16 cellular contexts compared by ENCODE assay signal in the genomic region with DNA sequence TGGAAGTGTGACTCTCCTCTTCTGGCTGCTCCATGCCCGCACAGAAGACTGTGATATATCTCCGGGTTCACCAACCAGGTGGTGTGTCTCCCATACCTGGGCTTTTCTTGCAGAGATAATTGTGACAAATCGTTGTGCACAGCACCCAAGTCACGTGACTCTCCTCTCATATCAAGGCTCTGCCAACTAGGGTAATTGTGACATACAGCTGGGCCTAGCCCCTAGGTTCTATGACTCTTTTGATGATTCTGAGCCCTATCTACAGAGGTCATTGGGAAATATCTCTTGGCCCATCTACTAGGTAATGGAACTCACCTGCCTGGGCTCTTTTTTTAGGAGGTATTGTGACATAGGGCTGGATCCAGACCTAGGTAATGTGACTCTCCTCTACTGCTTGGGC.
A peak's percentile ranks its signal among the peaks of the same experiment; 100 is the strongest.
DNase-seq lines count a peak whose midpoint lies in the region; ATAC-seq, FAIRE-seq and TF ChIP-seq lines count a peak whose summit lies in the region.
"Had no signal": no experiment of that assay in that cellular context is flagged by ENCODE, and none has a peak within 500 bp of the region (broad histone marks: within the 10 kb centered on the region; RNA-seq: fewer than 3 reads in every experiment).

No MANE protein-coding gene starts in this region.

- no peaks in the 10 kb centered on the region for H3K4me1 ChIP-seq in A549
- peaks cover 52% of the 10 kb centered on the region for H3K4me1 ChIP-seq in body of pancreas
- H3K4me1 ChIP-seq in psoas muscle = no peaks in the 10 kb centered on the region
- H3K4me1 ChIP-seq in Caco-2 = no peaks in the 10 kb centered on the region
- H3K4me1 ChIP-seq: BE2C had no signal

- TF ChIP-seq RAD21 in A549 (conservative IDR thresholded peaks at IDR 0.05 in 1 of 2, IDR thresholded peaks at IDR 0.05 in 1 of 2) = no peak

- no peak overlapping the region for H3K27ac ChIP-seq in A549
- peak overlapping the region in 3 of 4 donors; percentile 21 to 74 (median 52) for H3K27ac ChIP-seq in body of pancreas
- H3K27ac ChIP-seq in psoas muscle = peak overlapping the region; percentile 65
- H3K27ac ChIP-seq: GM23248 had no signal

- H3K4me3 Mint-ChIP-seq in CD14-positive monocyte (no peak overlapping the region), Caco-2 (ENCODE audit: unreplicated experiment) (no peak overlapping the region)
- H3K4me3 Mint-ChIP-seq in stimulated activated effector memory CD8-positive, alpha-beta T cell treated with anti-CD3 and anti-CD28 coated beads, Interleukin-12 subunit alpha, Interleukin-12 subunit beta, amount 100 ng/mL, for 72 hours = no peak overlapping the region
- H3K4me3 Mint-ChIP-seq: CD8-positive, alpha-beta memory T cell had no signal

- TF ChIP-seq CTCF in A549 (IDR thresholded peaks at IDR 0.05) (no peak), CD14-positive monocyte (IDR thresholded peaks at IDR 0.05) (no peak), body of pancreas (IDR thresholded peaks at IDR 0.05) (no peak), psoas muscle (IDR thresholded peaks at IDR 0.05) (no peak), Caco-2 (IDR thresholded peaks at IDR 0.05; ENCODE audit: insufficient read depth in 1 of 2, low read depth in 1 of 2, low read length in 1 of 2, severe bottlenecking in 1 of 2, unreplicated experiment in 1 of 2) (no peak)

- DNase-seq in A549 (ENCODE audit: low read depth in 1 of 2, low spot score in 1 of 2) (no peak), CD14-positive monocyte (ENCODE audit: low spot score) (no peak), body of pancreas (peak in 3 of 4 donors; percentile 38 to 62 (median 41)), psoas muscle (no peak), SIG-M5 (lab: John Stamatoyannopoulos, UW) (no peak), Caco-2 (no peak)
- no peak for DNase-seq in stimulated activated effector memory CD8-positive, alpha-beta T cell treated with anti-CD3 and anti-CD28 coated beads, Interleukin-12 subunit alpha, Interleukin-12 subunit beta, amount 100 ng/mL, for 72 hours (ENCODE audit: low spot score in 2 of 2)
- DNase-seq: BE2C; CD8-positive, alpha-beta memory T cell; DMS53; GM23248 had no signal

- ATAC-seq in A549 (no peak), body of pancreas (peak; percentile 73), psoas muscle (peak in 2 of 4 donors; percentile 40 to 43)
- no peak for ATAC-seq in stimulated activated effector memory CD8-positive, alpha-beta T cell treated with anti-CD3 and anti-CD28 coated beads, Interleukin-12 subunit alpha, Interleukin-12 subunit beta, amount 100 ng/mL, for 72 hours
- ATAC-seq: GM12878, HCT116 had no signal

- peaks cover 43% of the 10 kb centered on the region for H3K4me1 Mint-ChIP-seq in CD14-positive monocyte
- H3K4me1 Mint-ChIP-seq in Caco-2 (ENCODE audit: low read depth, unreplicated experiment) = no peaks in the 10 kb centered on the region
- H3K4me1 Mint-ChIP-seq in stimulated activated effector memory CD8-positive, alpha-beta T cell treated with anti-CD3 and anti-CD28 coated beads, Interleukin-12 subunit alpha, Interleukin-12 subunit beta, amount 100 ng/mL, for 72 hours = no peaks in the 10 kb centered on the region
- H3K4me1 Mint-ChIP-seq: CD8-positive, alpha-beta memory T cell had no signal

- no peak overlapping the region for H3K4me3 ChIP-seq in A549
- no peak overlapping the region for H3K4me3 ChIP-seq in body of pancreas
- H3K4me3 ChIP-seq in psoas muscle = no peak overlapping the region
- H3K4me3 ChIP-seq in Caco-2 (ENCODE audit: low read depth, low read length) = no peak overlapping the region
- H3K4me3 ChIP-seq: GM12878, GM23248 had no signal

- no peak for TF ChIP-seq EP300 in A549 (IDR thresholded peaks at IDR 0.05)

- POLR2A ChIA-PET in A549 (lab: Yijun Ruan, JAX) = no interaction called here
- POLR2A ChIA-PET in Caco-2 (lab: Charles Lee) = no interaction called here

- peaks cover 0 to 4% of the 10 kb centered on the region in 2 donors for H3K36me3 Mint-ChIP-seq in CD14-positive monocyte
- H3K36me3 Mint-ChIP-seq in Caco-2 (ENCODE audit: insufficient read depth, unreplicated experiment) = no peaks in the 10 kb centered on the region
- no peaks in the 10 kb centered on the region for H3K36me3 Mint-ChIP-seq in stimulated activated effector memory CD8-positive, alpha-beta T cell treated with anti-CD3 and anti-CD28 coated beads, Interleukin-12 subunit alpha, Interleukin-12 subunit beta, amount 100 ng/mL, for 72 hours

- TF ChIP-seq POLR2A in A549 (IDR thresholded peaks at IDR 0.05; ENCODE audit: low read length) (no peak), body of pancreas (IDR thresholded peaks at IDR 0.05) (no peak)

- H3K4me2 ChIP-seq in A549 = no peak overlapping the region

- no peaks in the 10 kb centered on the region for H3K36me3 ChIP-seq in body of pancreas (replicated peaks in 1 of 2; ENCODE audit: insufficient read depth in 1 of 2, low read depth in 2 of 2)
- H3K36me3 ChIP-seq in psoas muscle (ENCODE audit: insufficient read depth in 1 of 2, low read depth in 1 of 2) = no peaks in the 10 kb centered on the region
- H3K36me3 ChIP-seq in Caco-2 (ENCODE audit: control insufficient read depth, insufficient read depth, low read length) = no peaks in the 10 kb centered on the region
- H3K36me3 ChIP-seq: BE2C had no signal

- H3K9me3 ChIP-seq in A549 (no peaks in the 10 kb centered on the region), body of pancreas (no peaks in the 10 kb centered on the region), psoas muscle (no peaks in the 10 kb centered on the region), Caco-2 (no peaks in the 10 kb centered on the region)

- H3K27me3 Mint-ChIP-seq in CD14-positive monocyte (ENCODE audit: low read depth in 3 of 3) (peaks cover 0 to 2% (median 1%) of the 10 kb centered on the region in 3 donors), Caco-2 (ENCODE audit: insufficient read depth, unreplicated experiment) (no peaks in the 10 kb centered on the region)
- H3K27me3 Mint-ChIP-seq: CD8-positive, alpha-beta memory T cell had no signal

- CTCF ChIA-PET in A549 (lab: Yijun Ruan, JAX) = no interaction called here
- CTCF ChIA-PET in Caco-2 (lab: Charles Lee) = no interaction called here

- H3K27me3 ChIP-seq in body of pancreas (no peaks in the 10 kb centered on the region), psoas muscle (ENCODE audit: insufficient read depth in 3 of 3, low read length in 2 of 3) (no peaks in the 10 kb centered on the region), Caco-2 (replicated peaks; ENCODE audit: control insufficient read depth, insufficient read depth, low read length) (no peaks in the 10 kb centered on the region)
- H3K27me3 ChIP-seq: BE2C had no signal

- intact Hi-C loops in CD14-positive monocyte (cut with micrococcal nuclease) (loop anchor here in 1 of 2 donors (2.0 to 5.0 kb wide), 2 partner anchors 90 to 278 kb away; a partner anchor contains a TSS), body of pancreas (cut with DNase I) (no loop called here), psoas muscle (cut with DNase I) (no loop called here), Caco-2 (cut with micrococcal nuclease; ENCODE audit: unreplicated experiment) (no loop called here)

- no peak for FAIRE-seq in A549 (lab: Jason Lieb, UNC)
- FAIRE-seq: A204.1, GM12878, GM18507, H54 had no signal

- H3K27ac Mint-ChIP-seq in CD14-positive monocyte (peak overlapping the region in 6 of 7 donors; percentile 95 to 99 (median 96)), Caco-2 (ENCODE audit: unreplicated experiment) (no peak overlapping the region)
- no peak overlapping the region for H3K27ac Mint-ChIP-seq in stimulated activated effector memory CD8-positive, alpha-beta T cell treated with anti-CD3 and anti-CD28 coated beads, Interleukin-12 subunit alpha, Interleukin-12 subunit beta, amount 100 ng/mL, for 72 hours
- H3K27ac Mint-ChIP-seq: CD8-positive, alpha-beta memory T cell had no signal

- 0% methylated on average over 1 of the region's 4 CpGs for WGBS in A549 (ENCODE audit: missing lambda C conversion rate)
- 36 to 43% methylated on average over 4 of the region's 4 CpGs for WGBS in body of pancreas, 2 donors
- WGBS in psoas muscle, 3 donors = 64 to 82% (median 70%) methylated on average over 4 of the region's 4 CpGs

- BruUV-seq in Caco-2 (replicated peaks; lab: Mats Ljungman, UMichigan) = no TSS peak

- H3K9me3 Mint-ChIP-seq in CD14-positive monocyte (peaks cover 0 to 63% (median 0%) of the 10 kb centered on the region in 7 donors), Caco-2 (ENCODE audit: unreplicated experiment) (peaks cover 20% of the 10 kb centered on the region)
- H3K9me3 Mint-ChIP-seq in stimulated activated effector memory CD8-positive, alpha-beta T cell treated with anti-CD3 and anti-CD28 coated beads, Interleukin-12 subunit alpha, Interleukin-12 subunit beta, amount 100 ng/mL, for 72 hours = no peaks in the 10 kb centered on the region

TF ChIP-seq in A549, 52 proteins besides CTCF, POLR2A, EP300 and RAD21:
- TF ChIP-seq, protein P1, sequence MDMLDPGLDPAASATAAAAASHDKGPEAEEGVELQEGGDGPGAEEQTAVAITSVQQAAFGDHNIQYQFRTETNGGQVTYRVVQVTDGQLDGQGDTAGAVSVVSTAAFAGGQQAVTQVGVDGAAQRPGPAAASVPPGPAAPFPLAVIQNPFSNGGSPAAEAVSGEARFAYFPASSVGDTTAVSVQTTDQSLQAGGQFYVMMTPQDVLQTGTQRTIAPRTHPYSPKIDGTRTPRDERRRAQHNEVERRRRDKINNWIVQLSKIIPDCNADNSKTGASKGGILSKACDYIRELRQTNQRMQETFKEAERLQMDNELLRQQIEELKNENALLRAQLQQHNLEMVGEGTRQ (IDR thresholded peaks at IDR 0.05) = peak; percentile 15; the same call in 1 of the 2 replicates
- no peak for TF ChIP-seq HEYL (CRISPR knock-in tag; IDR thresholded peaks at IDR 0.05)

Comparison
In these comparisons a context has a peak if more than half of its experiments do, and no peak if none do; other contexts are left out.
1. DNase-seq: peak in body of pancreas (3 of 4); none in A549 (0 of 2), CD14-positive monocyte (single experiment), psoas muscle (0 of 2), SIG-M5 (single experiment), Caco-2 (0 of 2) and stimulated activated effector memory CD8-positive, alpha-beta T cell treated with anti-CD3 and anti-CD28 coated beads, Interleukin-12 subunit alpha, Interleukin-12 subunit beta, amount 100 ng/mL, for 72 hours (0 of 2).
2. H3K27ac ChIP-seq: peak in body of pancreas (3 of 4) and psoas muscle (single experiment); none in A549 (0 of 2).
3. H3K27ac Mint-ChIP-seq: peak in CD14-positive monocyte (6 of 7); none in Caco-2 (single experiment) and stimulated activated effector memory CD8-positive, alpha-beta T cell treated with anti-CD3 and anti-CD28 coated beads, Interleukin-12 subunit alpha, Interleukin-12 subunit beta, amount 100 ng/mL, for 72 hours (single experiment).